In genomic region chr16:67910162-67910561, GRCh38 we compare ENCODE assay signal across 8 cellular contexts. TPM values are rescaled to one million over a fixed set of nuclear protein-coding genes. Genes with fewer than 3 reads are reported as not detected.
DNase-seq lines count a peak whose midpoint lies in the region; TF ChIP-seq lines count a peak whose summit lies in the region.

No MANE protein-coding gene starts in this region.

- H3K36me3 ChIP-seq in SK-N-SH (replicated peaks in 1 of 2; ENCODE audit: control insufficient read depth in 1 of 2, insufficient read depth in 2 of 2, low read length in 1 of 2) = peaks cover 0 to 12% of the 10 kb centered on the region in 2 experiments

- H3K9me2 ChIP-seq in SK-N-SH = no peaks in the 10 kb centered on the region

- H2AFZ ChIP-seq in SK-N-SH (ENCODE audit: low read depth) = no peak overlapping the region

- H3K27me3 Mint-ChIP-seq in activated naive CD4-positive, alpha-beta T cell treated with anti-CD3 and anti-CD28 coated beads, Interleukin-2, amount 10 ng/mL, durations not matched to agents 7 days and 5 days = no peaks in the 10 kb centered on the region

- no peak overlapping the region for H3K4me3 Mint-ChIP-seq in activated naive CD4-positive, alpha-beta T cell treated with anti-CD3 and anti-CD28 coated beads, Interleukin-2, amount 10 ng/mL, durations not matched to agents 7 days and 5 days

- H3K9me3 ChIP-seq in SK-N-SH = no peaks in the 10 kb centered on the region

- peaks cover 32% of the 10 kb centered on the region for H3K79me2 ChIP-seq in SK-N-SH (ENCODE audit: insufficient read depth)

- H3K4me1 ChIP-seq in SK-N-SH (ENCODE audit: control insufficient read depth in 1 of 2, insufficient read depth in 2 of 2, low read depth in 1 of 2, low read length in 1 of 2) = peaks cover 0 to 28% of the 10 kb centered on the region in 2 experiments; a peak in 1 of 4 replicates

- peaks cover 15% of the 10 kb centered on the region for H3K36me3 Mint-ChIP-seq in activated naive CD4-positive, alpha-beta T cell treated with anti-CD3 and anti-CD28 coated beads, Interleukin-2, amount 10 ng/mL, durations not matched to agents 7 days and 5 days

- H3K4me2 ChIP-seq in SK-N-SH = no peak overlapping the region

- H3K4me1 Mint-ChIP-seq in activated naive CD4-positive, alpha-beta T cell treated with anti-CD3 and anti-CD28 coated beads, Interleukin-2, amount 10 ng/mL, durations not matched to agents 7 days and 5 days = peaks cover 21% of the 10 kb centered on the region

- no peak for TF ChIP-seq CTCF in SK-N-SH (IDR thresholded peaks at IDR 0.05)

- 0 out of 2 replicates have a peak, but pooled peaks cover 3% of the 10 kb centered on the region for H4K20me1 ChIP-seq in SK-N-SH (ENCODE audit: insufficient read depth)

- H3K9ac ChIP-seq in SK-N-SH = no peak overlapping the region

- POLR2A ChIA-PET in SK-N-SH (lab: Yijun Ruan, JAX) = interaction anchor here (0.6 to 1.9 kb wide), 3 partner anchors 26 to 209 kb away, joined by 3 to 6 read pairs (median 6); no protein-coding TSS in a partner anchor

- peak overlapping the region in 1 of 2 experiments; percentile 47; a peak in 2 of 4 replicates for H3K27ac ChIP-seq in SK-N-SH (ENCODE audit: low read depth in 2 of 2, low read length in 1 of 2)
- peak overlapping the region; percentile 82 for H3K27ac ChIP-seq in substantia nigra (ENCODE audit: low read depth, low read length, poor library complexity, severe bottlenecking)

- no peak for TF ChIP-seq EP300 in SK-N-SH (IDR thresholded peaks at IDR 0.05; ENCODE audit: borderline replicate concordance in 1 of 2, low read depth in 1 of 2, low read length in 1 of 2)

- TF ChIP-seq RAD21 in SK-N-SH (IDR thresholded peaks at IDR 0.05; ENCODE audit: low read length) = peak; percentile 48

- H3K27me3 ChIP-seq in SK-N-SH (ENCODE audit: insufficient read depth) = no peaks in the 10 kb centered on the region

- H3K4me3 ChIP-seq in SK-N-SH (ENCODE audit: low read depth in 2 of 2, low read length in 1 of 2) = no peak overlapping the region

- no peaks in the 10 kb centered on the region for H3F3A ChIP-seq in SK-N-SH (replicated peaks; ENCODE audit: insufficient read depth)

- WGBS in SK-N-SH (ENCODE audit: low lambda C conversion rate) = 53% methylated on average over 2 of the region's 2 CpGs

- H3K9me3 Mint-ChIP-seq in activated naive CD4-positive, alpha-beta T cell treated with anti-CD3 and anti-CD28 coated beads, Interleukin-2, amount 10 ng/mL, durations not matched to agents 7 days and 5 days = no peaks in the 10 kb centered on the region

- no peak overlapping the region for H3K27ac Mint-ChIP-seq in activated naive CD4-positive, alpha-beta T cell treated with anti-CD3 and anti-CD28 coated beads, Interleukin-2, amount 10 ng/mL, durations not matched to agents 7 days and 5 days

- DNase-seq in activated naive CD4-positive, alpha-beta T cell treated with anti-CD3 and anti-CD28 coated beads, Interleukin-2, amount 10 ng/mL, durations not matched to agents 7 days and 5 days = peak; percentile 55
- DNase-seq in activated naive CD4-positive, alpha-beta T cell (lab: John Stamatoyannopoulos, UW) = no peak
- DNase-seq in SK-N-SH = peak; percentile 71
- peak; percentile 67 for DNase-seq in fibroblast of the conjunctiva (ENCODE audit: low read depth)
- DNase-seq in substantia nigra (lab: John Stamatoyannopoulos, UW) = peak in 46 of 49 donors; percentile 13 to 94 (median 77)
- no peak for DNase-seq in HK-2 (ENCODE audit: unreplicated experiment)
- DNase-seq in OCI-M2 (lab: John Stamatoyannopoulos, UW; ENCODE audit: unreplicated experiment) = no peak
- DNase-seq in NCI-H187 (lab: John Stamatoyannopoulos, UW) = no peak

- CTCF ChIA-PET in activated naive CD4-positive, alpha-beta T cell treated with anti-CD3 and anti-CD28 coated beads, Interleukin-2, amount 10 ng/mL, durations not matched to agents 7 days and 5 days (lab: Charles Lee) = interaction anchor here (0.6 to 7.6 kb wide), 4 partner anchors 27 to 389 kb away, joined by 3 to 39 read pairs (median 6); partner anchors contain the start of gene NRN1L
- CTCF ChIA-PET in SK-N-SH (lab: Yijun Ruan, JAX) = interaction anchor here (0.9 to 7.7 kb wide), 6 partner anchors 11 to 94 kb away, joined by 3 to 65 read pairs (median 6); partner anchors contain the start of gene NRN1L

TF ChIP-seq in SK-N-SH, 30 proteins besides CTCF, POLR2A, EP300 and RAD21:
- TF ChIP-seq USF1 (IDR thresholded peaks at IDR 0.05; ENCODE audit: borderline replicate concordance, low read depth) = no peak
- TF ChIP-seq MXI1 (IDR thresholded peaks at IDR 0.05; ENCODE audit: low read depth, low read length) = peak; percentile 71; the same call in 1 of the 2 replicates
- no peak for TF ChIP-seq ELF1 (IDR thresholded peaks at IDR 0.05)
- TF ChIP-seq IRF3 (IDR thresholded peaks at IDR 0.05; ENCODE audit: low read depth, low read length) = no peak
- TF ChIP-seq POLR2AphosphoS5 (IDR thresholded peaks at IDR 0.05; ENCODE audit: low read depth, low read length) = no peak
- TF ChIP-seq GABPA (IDR thresholded peaks at IDR 0.05; ENCODE audit: low read depth) = no peak

RNA-seq across cellular contexts. Expression of gene PSKH1, which starts 17.1 kb away (rescaled TPM):
- 30.1 and 31.4 TPM in 2 replicates for polyA plus RNA-seq in SK-N-SH (2012; rRNA removed)
- polyA plus RNA-seq in SK-N-SH (2012; cell fraction: cytosol; rRNA removed) = 13.6 and 21.7 TPM in 2 replicates
- 23.8 and 24.6 TPM in 2 replicates for polyA plus RNA-seq in SK-N-SH (2012; cell fraction: nucleus; rRNA removed)

RNA-seq across cellular contexts. Expression of gene CTRL, which starts 21.5 kb away (rescaled TPM):
- 1.3 and 1.9 TPM in 2 replicates for polyA plus RNA-seq in SK-N-SH (2012; rRNA removed)
- polyA plus RNA-seq in SK-N-SH (2012; cell fraction: cytosol; rRNA removed) = 0.40 and 0.64 TPM in 2 replicates
- 7.1 and 10.0 TPM in 2 replicates for polyA plus RNA-seq in SK-N-SH (2012; cell fraction: nucleus; rRNA removed)

RNA-seq across cellular contexts. Expression of gene NRN1L, which starts 25.5 kb away (rescaled TPM):
- 0.41 and 0.45 TPM in 2 replicates for polyA plus RNA-seq in SK-N-SH (2012; rRNA removed)
- polyA plus RNA-seq in SK-N-SH (2012; cell fraction: cytosol; rRNA removed) = 0.17 TPM in 1 of 2 replicates, not detected in the other
- 2.1 and 2.6 TPM in 2 replicates for polyA plus RNA-seq in SK-N-SH (2012; cell fraction: nucleus; rRNA removed)

RNA-seq across cellular contexts. Expression of gene PSMB10, which starts 26.5 kb away (rescaled TPM):
- 52.7 and 57.8 TPM in 2 replicates for polyA plus RNA-seq in SK-N-SH (2012; rRNA removed)
- polyA plus RNA-seq in SK-N-SH (2012; cell fraction: cytosol; rRNA removed) = 28.1 and 38.0 TPM in 2 replicates
- 24.1 and 38.0 TPM in 2 replicates for polyA plus RNA-seq in SK-N-SH (2012; cell fraction: nucleus; rRNA removed)

RNA-seq across cellular contexts. Expression of gene LCAT, which starts 33.8 kb away (rescaled TPM):
- polyA plus RNA-seq in SK-N-SH (2012; rRNA removed) = 11.1 and 14.4 TPM in 2 replicates
- 1.7 and 3.1 TPM in 2 replicates for polyA plus RNA-seq in SK-N-SH (2012; cell fraction: cytosol; rRNA removed)
- polyA plus RNA-seq in SK-N-SH (2012; cell fraction: nucleus; rRNA removed) = 94.0 and 97.7 TPM in 2 replicates

Comparison
In these comparisons a context has a peak if more than half of its experiments do, and no peak if none do; other contexts are left out.
1. DNase-seq: peak in activated naive CD4-positive, alpha-beta T cell treated with anti-CD3 and anti-CD28 coated beads, Interleukin-2, amount 10 ng/mL, durations not matched to agents 7 days and 5 days (single experiment), SK-N-SH (single experiment), fibroblast of the conjunctiva (single experiment) and substantia nigra (46 of 49); none in activated naive CD4-positive, alpha-beta T cell (0 of 4), HK-2 (single experiment), OCI-M2 (single experiment) and NCI-H187 (0 of 2).